12 cellular contexts compared by ENCODE assay signal in the genomic region with DNA sequence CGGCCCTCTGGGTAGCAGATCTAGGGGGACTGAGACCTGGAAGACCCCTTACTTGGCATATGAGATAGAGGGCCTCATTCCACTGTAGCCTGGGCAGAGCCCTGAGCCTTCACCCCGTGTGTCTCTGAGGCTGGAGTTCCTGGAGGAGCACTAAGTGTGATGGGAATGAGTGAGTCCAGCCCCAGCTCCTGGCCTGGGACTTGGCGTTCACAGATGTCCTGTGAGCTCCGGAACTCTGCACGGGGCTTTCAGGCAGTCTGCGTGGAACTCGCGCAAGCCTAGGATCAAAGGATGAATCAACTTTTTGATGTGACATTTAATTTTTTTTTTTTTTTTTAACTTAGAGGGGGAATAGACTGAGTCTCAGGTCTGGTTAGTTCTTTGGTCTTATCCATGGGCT. TPM values are rescaled to one million over a fixed set of nuclear protein-coding genes. Genes with fewer than 3 reads are reported as not detected.
DNase-seq lines count a peak whose midpoint lies in the region; ATAC-seq and TF ChIP-seq lines count a peak whose summit lies in the region.
"Had no signal": no experiment of that assay in that cellular context is flagged by ENCODE, and none has a peak within 500 bp of the region (broad histone marks: within the 10 kb centered on the region; RNA-seq: fewer than 3 reads in every experiment).

No MANE protein-coding gene starts in this region.

- no peak for DNase-seq in CD4-positive, alpha-beta memory T cell
- DNase-seq in RPMI7951 (ENCODE audit: low read depth) (peak; percentile 31), progenitor cell of endocrine pancreas (ENCODE audit: low spot score, unreplicated experiment) (no peak), Kasumi-1 (lab: John Stamatoyannopoulos, UW) (no peak)
- DNase-seq: H7, NCI-H1436, NCI-H748 treated with DMSO at 0.1 percent for 48 hours had no signal

- POLR2A ChIA-PET in CD4-positive, alpha-beta memory T cell (lab: Charles Lee; ENCODE audit: partially characterized antibody): interaction anchor here (0.8 kb wide), 1 partner anchor 44 kb away, joined by 3 read pairs; no protein-coding TSS in a partner anchor

- H3K9me3 Mint-ChIP-seq in CD4-positive, alpha-beta memory T cell: peaks cover 0 to 3% (median 0%) of the 10 kb centered on the region in 8 donors
- no peaks in the 10 kb centered on the region for H3K9me3 Mint-ChIP-seq in progenitor cell of endocrine pancreas (ENCODE audit: low read depth)

- intact Hi-C loops in CD4-positive, alpha-beta memory T cell (cut with micrococcal nuclease): no loop called here

- H3K36me3 Mint-ChIP-seq in CD4-positive, alpha-beta memory T cell: peaks cover 4 to 9% of the 10 kb centered on the region in 2 donors
- no peaks in the 10 kb centered on the region for H3K36me3 Mint-ChIP-seq in progenitor cell of endocrine pancreas (ENCODE audit: insufficient read depth)

- no peaks in the 10 kb centered on the region for H3K27me3 Mint-ChIP-seq in CD4-positive, alpha-beta memory T cell
- peaks cover 41% of the 10 kb centered on the region for H3K27me3 Mint-ChIP-seq in progenitor cell of endocrine pancreas

- H3K9me3 ChIP-seq in CD4-positive, alpha-beta memory T cell (ENCODE audit: control insufficient read depth in 1 of 2, low read length in 2 of 2): no peaks in the 10 kb centered on the region
- H3K9me3 ChIP-seq in esophagus (ENCODE audit: control insufficient read depth in 2 of 2, insufficient read depth in 1 of 2, low read depth in 1 of 2, low read length in 1 of 2): no peaks in the 10 kb centered on the region

- peaks cover 14 to 40% (median 26%) of the 10 kb centered on the region in 4 donors for H3K4me1 Mint-ChIP-seq in CD4-positive, alpha-beta memory T cell
- H3K4me1 Mint-ChIP-seq in progenitor cell of endocrine pancreas (ENCODE audit: low read depth): peaks cover 7% of the 10 kb centered on the region

- ATAC-seq in GM18909 (IDR thresholded peaks at IDR 0.05; ENCODE audit: poor library complexity, unreplicated experiment) (no peak), HG03039 (IDR thresholded peaks at IDR 0.05; ENCODE audit: unreplicated experiment) (no peak), GM19463 (IDR thresholded peaks at IDR 0.05; ENCODE audit: unreplicated experiment) (no peak)

- H3K27me3 ChIP-seq in CD4-positive, alpha-beta memory T cell (ENCODE audit: insufficient read depth, low read length): no peaks in the 10 kb centered on the region
- no peaks in the 10 kb centered on the region for H3K27me3 ChIP-seq in esophagus (ENCODE audit: control insufficient read depth in 1 of 2, insufficient read depth in 2 of 2, low read length in 2 of 2)

- peaks cover 30% of the 10 kb centered on the region for H3K4me1 ChIP-seq in CD4-positive, alpha-beta memory T cell (ENCODE audit: insufficient read depth, low read length)
- H3K4me1 ChIP-seq in esophagus (ENCODE audit: control insufficient read depth in 2 of 2, insufficient read depth in 2 of 2, low read length in 1 of 2): peaks cover 0 to 8% of the 10 kb centered on the region in 2 donors

- peak overlapping the region; percentile 47 to 85 (median 67) for H3K4me3 Mint-ChIP-seq in CD4-positive, alpha-beta memory T cell
- peak overlapping the region; percentile 55 for H3K4me3 Mint-ChIP-seq in progenitor cell of endocrine pancreas (ENCODE audit: low read depth)

- H3K27ac Mint-ChIP-seq in CD4-positive, alpha-beta memory T cell: peak overlapping the region in 6 of 7 donors; percentile 21 to 80 (median 44)
- peak overlapping the region; percentile 41 for H3K27ac Mint-ChIP-seq in progenitor cell of endocrine pancreas

- no peak for TF ChIP-seq CTCF in progenitor cell of endocrine pancreas (IDR thresholded peaks at IDR 0.05; ENCODE audit: unreplicated experiment)

- WGBS in esophagus, 2 donors: 57 to 60% methylated on average over 8 of the region's 8 CpGs

- CTCF ChIA-PET in CD4-positive, alpha-beta memory T cell (lab: Charles Lee; ENCODE audit: partially characterized antibody): interaction anchor here (1.7 kb wide), 1 partner anchor 256 kb away, joined by 6 read pairs; no protein-coding TSS in a partner anchor

- H3K4me3 ChIP-seq in CD4-positive, alpha-beta memory T cell (ENCODE audit: low read length in 2 of 2): no peak overlapping the region
- peak overlapping the region in 1 of 2 donors; percentile 66 for H3K4me3 ChIP-seq in esophagus (ENCODE audit: low read depth in 1 of 2, low read length in 2 of 2)

- no peaks in the 10 kb centered on the region for H3K36me3 ChIP-seq in CD4-positive, alpha-beta memory T cell (ENCODE audit: insufficient read depth, low read length)
- no peaks in the 10 kb centered on the region for H3K36me3 ChIP-seq in esophagus (ENCODE audit: control insufficient read depth in 2 of 2, insufficient read depth in 2 of 2, low read length in 1 of 2)

- H3K27ac ChIP-seq in CD4-positive, alpha-beta memory T cell (ENCODE audit: low read depth, low read length): no peak overlapping the region
- H3K27ac ChIP-seq in esophagus (ENCODE audit: low read depth in 2 of 2, low read length in 1 of 2): peak overlapping the region; percentile 18 to 58

RNA-seq across cellular contexts. Expression of a gene that starts 1.8 kb away (rescaled TPM):
- total RNA-seq in CD4-positive, alpha-beta memory T cell: 1 to 10 TPM; 3.8 to 4.6 TPM
- under 1 TPM in 1 of 2 donors, not detected in 1; 0.48 TPM for polyA plus RNA-seq in CD4-positive, alpha-beta memory T cell
- total RNA-seq in RPMI7951 (2014; rRNA removed; shearing (Covaris generic)): 13.6 and 14.2 TPM in 2 replicates
- 1 to 10 TPM; 1.1 to 2.0 TPM for polyA plus RNA-seq in esophagus
- total RNA-seq in progenitor cell of endocrine pancreas: 2.8 and 3.0 TPM in 2 replicates
- total RNA-seq: endothelial cell of umbilical vein had no signal
- polyA plus RNA-seq: endothelial cell of umbilical vein had no signal
